In the genomic region with DNA sequence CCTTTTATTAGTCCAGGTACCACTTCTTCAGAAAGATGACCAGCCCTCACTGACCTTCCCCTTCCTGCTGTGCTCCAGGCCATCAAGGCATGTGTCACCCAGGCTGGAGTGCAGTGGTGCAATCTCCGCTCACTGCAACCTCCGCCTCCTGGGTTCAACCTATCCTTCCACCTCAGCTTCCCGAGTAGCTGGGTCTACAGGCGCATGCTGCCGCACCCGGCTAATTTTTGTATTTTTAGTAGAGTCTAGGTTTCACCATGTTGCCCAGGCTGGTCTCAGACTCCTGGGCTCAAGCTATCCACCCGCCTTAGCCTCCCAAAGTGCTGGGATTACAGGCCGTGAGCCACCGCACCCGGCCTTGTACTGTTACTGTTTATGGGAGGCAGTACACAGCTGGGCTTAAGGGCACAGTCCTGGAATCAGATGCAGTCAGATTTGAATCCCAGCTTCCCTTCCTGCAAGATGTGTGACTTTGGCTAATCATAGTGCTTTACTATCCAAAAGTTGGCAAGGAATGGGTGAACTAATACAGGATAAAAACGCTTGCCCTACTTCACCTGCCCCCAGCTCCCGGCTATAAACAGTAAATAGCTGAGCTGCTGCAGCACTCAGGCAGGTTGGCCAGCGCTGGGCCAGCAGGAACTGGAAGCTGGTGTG, we compare ENCODE assay signal across 8 cellular contexts. TPM values are rescaled to one million over a fixed set of nuclear protein-coding genes. Genes with fewer than 3 reads are reported as not detected.
DNase-seq lines count a peak whose midpoint lies in the region; TF ChIP-seq lines count a peak whose summit lies in the region.

No MANE protein-coding gene starts in this region.

- no peaks in the 10 kb centered on the region for H3K9me3 ChIP-seq in mammary epithelial cell (replicated peaks; ENCODE audit: insufficient read depth, low read length)

- TF ChIP-seq CTCF in mammary epithelial cell (conservative IDR thresholded peaks at IDR 0.05 in 1 of 2, IDR thresholded peaks at IDR 0.05 in 1 of 2; ENCODE audit: extremely low read depth in 1 of 2, insufficient read depth in 1 of 2, low read depth in 1 of 2, low read length in 2 of 2) (no peak), mesothelial cell of epicardium (IDR thresholded peaks at IDR 0.05; ENCODE audit: unreplicated experiment) (no peak)

- no peaks in the 10 kb centered on the region for H4K20me1 ChIP-seq in mammary epithelial cell (ENCODE audit: insufficient read depth, low read length)

- no peak overlapping the region for H3K9ac ChIP-seq in mammary epithelial cell (ENCODE audit: insufficient read depth, low read length)

- peak overlapping the region in 1 of 3 experiments; percentile 8 for H3K4me3 ChIP-seq in mammary epithelial cell (replicated peaks in 1 of 3; ENCODE audit: insufficient read depth in 1 of 3, low read depth in 2 of 3, low read length in 3 of 3)

- peaks cover 16% of the 10 kb centered on the region for H3K36me3 Mint-ChIP-seq in activated naive CD4-positive, alpha-beta T cell treated with anti-CD3 and anti-CD28 coated beads, Interleukin-2, amount 50 U/mL, for 24 hours
- H3K36me3 Mint-ChIP-seq in mesothelial cell of epicardium, result peaks cover 20% of the 10 kb centered on the region

- H3K4me3 Mint-ChIP-seq in activated naive CD4-positive, alpha-beta T cell treated with anti-CD3 and anti-CD28 coated beads, Interleukin-2, amount 50 U/mL, for 24 hours, result peak overlapping the region; percentile 90
- H3K4me3 Mint-ChIP-seq in mesothelial cell of epicardium, result peak overlapping the region; percentile 64

- no peaks in the 10 kb centered on the region for H3K27me3 Mint-ChIP-seq in activated naive CD4-positive, alpha-beta T cell treated with anti-CD3 and anti-CD28 coated beads, Interleukin-2, amount 50 U/mL, for 24 hours
- no peaks in the 10 kb centered on the region for H3K27me3 Mint-ChIP-seq in mesothelial cell of epicardium (ENCODE audit: low read depth)

- 28% methylated on average over 6 of the region's 13 CpGs for WGBS in mammary epithelial cell (ENCODE audit: low coverage, missing lambda C conversion rate)

- H3K27ac ChIP-seq in mammary epithelial cell (ENCODE audit: insufficient read depth, low read depth, low read length), result no peak overlapping the region

- peak overlapping the region; percentile 40 for H2AFZ ChIP-seq in mammary epithelial cell (ENCODE audit: low read depth, low read length)

- H3K4me1 ChIP-seq in mammary epithelial cell (ENCODE audit: insufficient read depth, low read length), result peaks cover 13% of the 10 kb centered on the region

- peaks cover 27% of the 10 kb centered on the region for H3K36me3 ChIP-seq in mammary epithelial cell (ENCODE audit: insufficient read depth, low read length)

- peaks cover 5% of the 10 kb centered on the region for H3K79me2 ChIP-seq in mammary epithelial cell (ENCODE audit: insufficient read depth, low read length)

- intact Hi-C loops in mammary epithelial cell (cut with micrococcal nuclease), result loop anchor here (1.0 to 2.0 kb wide), 2 partner anchors 88 to 174 kb away; no protein-coding TSS in a partner anchor

- H3K4me2 ChIP-seq in mammary epithelial cell (ENCODE audit: insufficient read depth, low read depth, low read length), result peak overlapping the region; percentile 84

- in situ Hi-C loops in mammary epithelial cell (cut with MboI; ENCODE audit: low sequenced_read_pairs in 2 of 2), result no loop called here

- H3K9me3 Mint-ChIP-seq in activated naive CD4-positive, alpha-beta T cell treated with anti-CD3 and anti-CD28 coated beads, Interleukin-2, amount 50 U/mL, for 24 hours, result no peaks in the 10 kb centered on the region
- no peaks in the 10 kb centered on the region for H3K9me3 Mint-ChIP-seq in mesothelial cell of epicardium

- peaks cover 37% of the 10 kb centered on the region for H3K4me1 Mint-ChIP-seq in activated naive CD4-positive, alpha-beta T cell treated with anti-CD3 and anti-CD28 coated beads, Interleukin-2, amount 50 U/mL, for 24 hours
- peaks cover 19% of the 10 kb centered on the region for H3K4me1 Mint-ChIP-seq in mesothelial cell of epicardium

- CTCF ChIA-PET in mammary epithelial cell (lab: Charles Lee; ENCODE audit: low non-redundant PET), result interaction anchor here (0.6 to 1.0 kb wide), 2 partner anchors 88 to 93 kb away, joined by 4 read pairs; no protein-coding TSS in a partner anchor

- peak overlapping the region; percentile 59 for H3K27ac Mint-ChIP-seq in activated naive CD4-positive, alpha-beta T cell treated with anti-CD3 and anti-CD28 coated beads, Interleukin-2, amount 50 U/mL, for 24 hours
- H3K27ac Mint-ChIP-seq in mesothelial cell of epicardium, result peak overlapping the region; percentile 85

- H3K27me3 ChIP-seq in mammary epithelial cell (ENCODE audit: insufficient read depth, low read length), result no peaks in the 10 kb centered on the region

- no TSS peak for BruUV-seq in mammary epithelial cell (replicated peaks; lab: Mats Ljungman, UMichigan)

- DNase-seq in activated naive CD4-positive, alpha-beta T cell (lab: John Stamatoyannopoulos, UW), result no peak
- DNase-seq in mammary epithelial cell (no peak), mesothelial cell of epicardium (ENCODE audit: low spot score in 2 of 2, unreplicated experiment in 2 of 2) (no peak), cerebellar nuclear complex (lab: John Stamatoyannopoulos, UW) (no peak), anterior cingulate cortex (lab: John Stamatoyannopoulos, UW) (no peak), T1000 (lab: John Stamatoyannopoulos, UW) (no peak), NCI-H510A (lab: John Stamatoyannopoulos, UW) (no peak)

- dilution Hi-C loops in mammary epithelial cell (cut with HindIII; ENCODE audit: low sequenced_read_pairs), result no loop called here

RNA-seq across cellular contexts. Expression of gene EIF4EBP3, which starts 0.5 kb away (rescaled TPM):
- 1 to 10 TPM; 1.8 to 6.0 TPM for total RNA-seq in mammary epithelial cell
- polyA plus RNA-seq in mammary epithelial cell, result 2.8 TPM
- not detected for polyA minus RNA-seq in mammary epithelial cell
- 5.2 to 7.6 TPM (median 5.9 TPM) in 3 replicates for total RNA-seq in mesothelial cell of epicardium

RNA-seq across cellular contexts. Expression of gene SRA1, which starts 10.3 kb away (rescaled TPM):
- total RNA-seq in mammary epithelial cell (10 to 100 TPM; 20.8 to 47.7 TPM), mesothelial cell of epicardium (34.9 to 37.5 TPM (median 37.0 TPM) in 3 replicates)
- 39.4 TPM for polyA plus RNA-seq in mammary epithelial cell
- 19.3 TPM for polyA minus RNA-seq in mammary epithelial cell

RNA-seq across cellular contexts. Expression of gene APBB3, which starts 17.4 kb away (rescaled TPM):
- total RNA-seq in mammary epithelial cell (10 to 100 TPM; 12.2 to 18.4 TPM), mesothelial cell of epicardium (59.9 to 68.5 TPM (median 63.6 TPM) in 3 replicates)
- polyA plus RNA-seq in mammary epithelial cell, result 6.4 TPM
- polyA minus RNA-seq in mammary epithelial cell, result 3.4 TPM

RNA-seq across cellular contexts. Expression of gene SLC35A4, which starts 17.6 kb away (rescaled TPM):
- 10 to 100 TPM; 24.0 to 62.2 TPM for total RNA-seq in mammary epithelial cell
- 89.7 TPM for polyA plus RNA-seq in mammary epithelial cell
- polyA minus RNA-seq in mammary epithelial cell, result 193 TPM
- 56.5 to 62.2 TPM (median 61.5 TPM) in 3 replicates for total RNA-seq in mesothelial cell of epicardium
